In the genomic region with DNA sequence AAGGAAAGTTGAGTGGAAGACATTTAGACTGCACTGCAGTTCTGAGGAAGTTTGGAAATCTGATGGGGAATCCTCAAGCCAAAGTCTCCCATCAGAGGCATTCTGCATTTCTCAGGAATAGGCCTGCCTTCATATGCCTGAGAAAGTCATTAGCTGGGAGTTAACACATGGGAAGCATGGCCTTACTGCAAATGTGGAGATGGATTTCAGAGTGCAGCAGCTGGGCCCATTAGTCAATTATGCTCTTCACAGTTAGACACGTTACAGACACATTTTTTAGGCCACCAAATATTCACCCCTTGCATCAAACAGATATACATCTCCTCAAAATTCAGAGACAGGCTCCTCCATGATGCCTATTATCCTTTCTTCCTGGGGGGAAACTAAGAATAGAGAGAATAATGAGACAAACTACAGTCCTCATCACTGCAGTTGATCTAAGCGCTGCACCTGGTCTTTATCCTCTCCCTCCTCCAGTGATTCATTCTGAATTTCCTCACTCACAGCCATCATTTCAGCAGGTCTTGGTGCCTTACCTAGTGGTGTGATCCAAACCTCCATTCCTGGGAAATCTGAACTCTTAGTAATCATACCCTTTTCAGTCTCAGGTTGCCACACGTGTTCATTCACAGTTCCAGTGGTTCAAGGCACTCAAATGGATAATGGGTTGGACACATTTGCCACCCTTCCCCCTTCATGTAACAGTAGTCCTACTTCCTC, we compare ENCODE assay signal across 28 cellular contexts. TPM values are rescaled to one million over a fixed set of nuclear protein-coding genes. Genes with fewer than 3 reads are reported as not detected.
A peak's percentile ranks its signal among the peaks of the same experiment; 100 is the strongest.
DNase-seq lines count a peak whose midpoint lies in the region; ATAC-seq, FAIRE-seq and TF ChIP-seq lines count a peak whose summit lies in the region.
"Had no signal": no experiment of that assay in that cellular context is flagged by ENCODE, and none has a peak within 500 bp of the region (broad histone marks: within the 10 kb centered on the region; RNA-seq: fewer than 3 reads in every experiment).

No MANE protein-coding gene starts in this region.

- no peak overlapping the region for H3K4me3 ChIP-seq in RWPE2 (ENCODE audit: severe bottlenecking)
- no peak overlapping the region for H3K4me3 ChIP-seq in keratinocyte (ENCODE audit: control insufficient read depth in 2 of 3, extremely low read depth in 1 of 3, insufficient read depth in 2 of 3, low read depth in 1 of 3, low read length in 3 of 3)
- H3K4me3 ChIP-seq in stomach = no peak overlapping the region
- H3K4me3 ChIP-seq: cardiac muscle cell, coronary artery, gastroesophageal sphincter, SJSA1 had no signal

- intact Hi-C loops in stomach (cut with DNase I; ENCODE audit: low total_unique reads) = no loop called here

- peak; percentile 64 for DNase-seq in DMS 273 treated with DMSO at 0.1 percent for 48 hours (lab: John Stamatoyannopoulos, UW)
- DNase-seq in NCI-H2107 (lab: John Stamatoyannopoulos, UW) = peak; percentile 23
- no peak for DNase-seq in RWPE2 (ENCODE audit: low spot score)
- peak; percentile 67 for DNase-seq in keratinocyte (ENCODE audit: low read depth, low spot score)
- no peak for DNase-seq in stomach
- no peak for DNase-seq in SKM-1 treated with dmso at 0.1 percent for 144 hours (lab: John Stamatoyannopoulos, UW; ENCODE audit: unreplicated experiment)
- no peak for DNase-seq in UCSD-AML1 (lab: John Stamatoyannopoulos, UW; ENCODE audit: unreplicated experiment)
- no peak for DNase-seq in NCI-H526 treated with DMSO at 0.1 percent for 48 hours (lab: John Stamatoyannopoulos, UW)
- DNase-seq: activated CD4-positive, alpha-beta T cell treated with anti-CD3 and anti-CD28 coated beads, Interleukin-2, amount 10 ng/mL, durations not matched to agents 7 days and 5 days; activated naive CD4-positive, alpha-beta T cell treated with Interleukin-2 at 50 U/mL for 16 hours; activated T-cell treated with anti-CD3 and anti-CD28 coated beads, Interleukin-2, amount 50 U/mL, for 48 hours; C1 segment of cervical spinal cord; Calu3; hypothalamus; IMR-90; midbrain; naive thymus-derived CD8-positive, alpha-beta T cell; NCI-H1105 treated with DMSO at 0.1 percent for 48 hours; stimulated activated naive CD4-positive, alpha-beta T cell treated with Interleukin-2 at 50 U/mL for 16 hours; T-helper 2 cell had no signal

- TF ChIP-seq EP300 in stomach (IDR thresholded peaks at IDR 0.05) = no peak

- H3K9me3 ChIP-seq in RWPE2 (ENCODE audit: severe bottlenecking) = peaks cover 9% of the 10 kb centered on the region
- no peaks in the 10 kb centered on the region for H3K9me3 ChIP-seq in keratinocyte (ENCODE audit: control insufficient read depth, low read depth, low read length)
- peaks cover 0 to 13% (median 3%) of the 10 kb centered on the region in 4 donors for H3K9me3 ChIP-seq in stomach

- no peak overlapping the region for H3K4me2 ChIP-seq in keratinocyte (ENCODE audit: control insufficient read depth, extremely low read depth, insufficient read depth, low read depth, low read length)

- H4K20me1 ChIP-seq in keratinocyte (ENCODE audit: control insufficient read depth, extremely low read depth, insufficient read depth, low read length) = no peaks in the 10 kb centered on the region

- dilution Hi-C loops in keratinocyte (cut with MboI; ENCODE audit: extremely low pct_ligation_motif_present, low sequenced_read_pairs) = no loop called here

- H3K27me3 ChIP-seq in RWPE2 (ENCODE audit: insufficient read depth, poor library complexity, severe bottlenecking) (no peaks in the 10 kb centered on the region), keratinocyte (ENCODE audit: control insufficient read depth, extremely low read depth, insufficient read depth, low read length) (no peaks in the 10 kb centered on the region), stomach (no peaks in the 10 kb centered on the region)
- H3K27me3 ChIP-seq: cardiac muscle cell, gastroesophageal sphincter, SJSA1 had no signal

- H3K27ac ChIP-seq in RWPE2 (ENCODE audit: poor library complexity, severe bottlenecking) (no peak overlapping the region), keratinocyte (ENCODE audit: control insufficient read depth, insufficient read depth, low read length) (no peak overlapping the region), stomach (no peak overlapping the region)
- H3K27ac ChIP-seq: cardiac muscle cell, coronary artery, gastroesophageal sphincter, SJSA1 had no signal

- ATAC-seq in RWPE2 (ENCODE audit: low read depth) = peak; percentile 86
- ATAC-seq: gastroesophageal sphincter; HCT116; naive thymus-derived CD8-positive, alpha-beta T cell; sciatic nerve had no signal

- TF ChIP-seq CTCF in RWPE2 (IDR thresholded peaks at IDR 0.05; ENCODE audit: poor library complexity, severe bottlenecking) (no peak), keratinocyte (optimal IDR thresholded peaks at IDR 0.05 in 1 of 3, IDR thresholded peaks at IDR 0.05 in 1 of 3, conservative IDR thresholded peaks at IDR 0.05 in 1 of 3; ENCODE audit: extremely low read depth in 1 of 3, insufficient read depth in 2 of 3, low read length in 3 of 3) (no peak), stomach (IDR thresholded peaks at IDR 0.05) (no peak)

- H3K79me2 ChIP-seq in keratinocyte (ENCODE audit: control insufficient read depth, insufficient read depth, low read length) = no peaks in the 10 kb centered on the region

- H3K4me1 ChIP-seq in RWPE2 (ENCODE audit: insufficient read depth, poor library complexity, severe bottlenecking) (peaks cover 3% of the 10 kb centered on the region), keratinocyte (ENCODE audit: control insufficient read depth, extremely low read depth, insufficient read depth, low read length) (peaks cover 4% of the 10 kb centered on the region), stomach (no peaks in the 10 kb centered on the region)
- H3K4me1 ChIP-seq: gastroesophageal sphincter, SJSA1 had no signal

- 74 to 90% (median 80%) methylated on average over 3 of the region's 3 CpGs for WGBS in stomach, 5 donors

- H3K9me1 ChIP-seq in keratinocyte (ENCODE audit: control insufficient read depth, extremely low read depth, insufficient read depth, low read length) = no peaks in the 10 kb centered on the region

- H2AFZ ChIP-seq in keratinocyte (ENCODE audit: control insufficient read depth, low read length) = no peak overlapping the region

- H3K36me3 ChIP-seq in RWPE2 (ENCODE audit: low read depth) (no peaks in the 10 kb centered on the region), keratinocyte (ENCODE audit: control insufficient read depth in 2 of 2, extremely low read depth in 1 of 2, insufficient read depth in 2 of 2, low read length in 2 of 2) (no peaks in the 10 kb centered on the region), stomach (no peaks in the 10 kb centered on the region)
- H3K36me3 ChIP-seq: cardiac muscle cell, gastroesophageal sphincter, SJSA1 had no signal

- TF ChIP-seq POLR2A in stomach (IDR thresholded peaks at IDR 0.05) = no peak

- no peak overlapping the region for H3K9ac ChIP-seq in keratinocyte (ENCODE audit: control insufficient read depth, extremely low read depth, insufficient read depth, low read length)

- FAIRE-seq in keratinocyte (lab: Jason Lieb, UNC) = peak; percentile 77
- FAIRE-seq: GM12891, RCC 7860 had no signal

RNA-seq across cellular contexts. Expression of gene PPP2CA, which starts 47.9 kb away (rescaled TPM):
- 126 to 255 TPM (median 161 TPM) in 3 replicates for polyA plus RNA-seq in keratinocyte
- 178 TPM for polyA plus RNA-seq in keratinocyte (2011; ENCODE audit: low read depth)
- polyA plus RNA-seq in keratinocyte (2011; cell fraction: cytosol; rRNA removed) = 102 and 190 TPM in 2 replicates
- polyA plus RNA-seq in keratinocyte (2011; cell fraction: nucleus; rRNA removed) = 74.4 and 111 TPM in 2 replicates
- polyA plus RNA-seq in keratinocyte (2012; ENCODE audit: low replicate concordance) = 183 and 243 TPM in 2 replicates
- polyA minus RNA-seq in keratinocyte = 27.8 to 235 TPM (median 78.0 TPM) in 3 replicates
- 126 TPM for polyA minus RNA-seq in keratinocyte (2011; cell fraction: cytosol; rRNA and poly(A)+ RNA removed)
- polyA minus RNA-seq in keratinocyte (2011; cell fraction: nucleus; rRNA and poly(A)+ RNA removed) = 21.2 and 49.3 TPM in 2 replicates
- total RNA-seq in stomach = 100 to 1,000 TPM in 1 of 5 donors, 10 to 100 TPM in 4; 46.7 to 108 (median 76.5) TPM
- 10 to 100 TPM; 29.4 to 50.1 (median 33.7) TPM for polyA plus RNA-seq in stomach

Comparison
In these comparisons a context has a peak if more than half of its experiments do, and no peak if none do; other contexts are left out.
1. DNase-seq: peak in DMS 273 treated with DMSO at 0.1 percent for 48 hours (single experiment), NCI-H2107 (single experiment) and keratinocyte (single experiment); none in RWPE2 (single experiment), stomach (single experiment), SKM-1 treated with dmso at 0.1 percent for 144 hours (single experiment), UCSD-AML1 (single experiment) and NCI-H526 treated with DMSO at 0.1 percent for 48 hours (single experiment).